Comparison of ENCODE assay signal across 18 cellular contexts in genomic region chr4:141352328-141352727, GRCh38.
DNase-seq lines count a peak whose midpoint lies in the region; ATAC-seq and TF ChIP-seq lines count a peak whose summit lies in the region.
"Had no signal": no experiment of that assay in that cellular context is flagged by ENCODE, and none has a peak within 500 bp of the region (broad histone marks: within the 10 kb centered on the region; RNA-seq: fewer than 3 reads in every experiment).

No MANE protein-coding gene starts in this region.

- DNase-seq in CD1c-positive myeloid dendritic cell (ENCODE audit: extremely low spot score) (peak; percentile 61), Kasumi-1 (lab: John Stamatoyannopoulos, UW) (peak; percentile 32 to 33), ascending aorta (ENCODE audit: low spot score in 2 of 2) (no peak), midbrain (lab: John Stamatoyannopoulos, UW) (peak; percentile 23), HuH-7.5 (ENCODE audit: low spot score) (no peak), NCI-H146 (lab: John Stamatoyannopoulos, UW) (no peak), NCI-H146 treated with DMSO at 0.1 percent for 48 hours (lab: John Stamatoyannopoulos, UW; ENCODE audit: unreplicated experiment) (no peak)
- DNase-seq: activated CD4-positive, alpha-beta T cell treated with anti-CD3 and anti-CD28 coated beads for 36 hours; activated gamma-delta T cell treated with Interleukin-2 at 50 U/mL for 16 hours; amygdala; effector memory CD8-positive, alpha-beta T cell; NCI-H1417; NCI-H2171 treated with DMSO at 0.1 percent for 48 hours; NCI-H774; pancreas had no signal

- H3K27ac ChIP-seq in ascending aorta, result peak overlapping the region; percentile 73 to 76
- H3K27ac ChIP-seq: suprapubic skin had no signal

- TF ChIP-seq CTCF in ascending aorta (IDR thresholded peaks at IDR 0.05), result no peak

- H3K9me3 ChIP-seq in ascending aorta, result no peaks in the 10 kb centered on the region
- H3K9me3 ChIP-seq: pancreas, suprapubic skin had no signal

- intact Hi-C loops in ascending aorta (cut with DNase I), result loop anchor here (5.0 kb wide), 2 partner anchors 190 to 740 kb away; no protein-coding TSS in a partner anchor

- H3K27me3 ChIP-seq in ascending aorta, result no peaks in the 10 kb centered on the region
- H3K27me3 ChIP-seq: pancreas, suprapubic skin had no signal

- H3K4me1 ChIP-seq in ascending aorta, result peaks cover 8 to 27% of the 10 kb centered on the region in 2 donors
- H3K4me1 ChIP-seq: suprapubic skin had no signal

- ATAC-seq in GM21576 (IDR thresholded peaks at IDR 0.05; ENCODE audit: unreplicated experiment), result no peak
- ATAC-seq: activated CD4-positive, alpha-beta T cell treated with anti-CD3 and anti-CD28 coated beads for 36 hours; effector memory CD8-positive, alpha-beta T cell had no signal

- no peak overlapping the region for H3K4me3 ChIP-seq in ascending aorta
- H3K4me3 ChIP-seq: pancreas, skin epidermis, suprapubic skin had no signal

- no peaks in the 10 kb centered on the region for H3K36me3 ChIP-seq in ascending aorta
- H3K36me3 ChIP-seq: pancreas, suprapubic skin had no signal

Comparison
In these comparisons a context has a peak if more than half of its experiments do, and no peak if none do; other contexts are left out.
1. DNase-seq: peak in CD1c-positive myeloid dendritic cell (single experiment), Kasumi-1 (2 of 2) and midbrain (single experiment); none in ascending aorta (0 of 2), HuH-7.5 (single experiment), NCI-H146 (single experiment) and NCI-H146 treated with DMSO at 0.1 percent for 48 hours (single experiment).